Comparison of ENCODE assay signal across 2 cellular contexts in the genomic region with DNA sequence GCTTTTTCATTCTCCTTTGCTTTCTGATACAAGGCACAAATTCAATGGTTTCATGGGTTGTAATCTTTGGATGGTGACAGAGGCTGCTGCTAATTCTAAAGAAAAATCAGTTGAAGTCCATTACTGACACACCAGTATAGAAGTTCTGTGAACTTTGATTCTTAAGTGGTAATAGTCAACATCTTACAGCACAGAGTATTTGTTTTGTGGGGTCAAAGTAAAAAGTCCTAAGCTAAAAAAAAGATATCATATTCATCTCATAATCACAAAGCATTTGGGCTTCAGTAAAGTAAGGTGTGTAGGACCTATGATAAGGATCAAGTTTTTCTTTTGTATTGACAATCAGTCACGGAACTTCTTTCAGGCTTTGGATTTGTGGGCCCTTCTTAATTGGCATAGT.
TF ChIP-seq lines count a peak whose summit lies in the region.

No MANE protein-coding gene starts in this region.

TF ChIP-seq in endothelial cell of umbilical vein, 7 proteins besides CTCF, POLR2A, EP300 and RAD21:
- no peak for TF ChIP-seq EZH2 (IDR thresholded peaks at IDR 0.05; ENCODE audit: borderline replicate concordance, low read depth, low read length, severe bottlenecking)
- TF ChIP-seq GATA2 (IDR thresholded peaks at IDR 0.05; ENCODE audit: insufficient read depth, insufficient read length, low read depth, low read length), result no peak
- TF ChIP-seq POLR2AphosphoS5 (IDR thresholded peaks at IDR 0.05; ENCODE audit: insufficient read depth, low read depth, low read length), result no peak
- no peak for TF ChIP-seq MAX (IDR thresholded peaks at IDR 0.05; ENCODE audit: insufficient read depth, insufficient read length)
- no peak for TF ChIP-seq FOS (IDR thresholded peaks at IDR 0.05; ENCODE audit: borderline replicate concordance, insufficient read depth, low read length)
- no peak for TF ChIP-seq JUN (IDR thresholded peaks at IDR 0.05; ENCODE audit: borderline replicate concordance, insufficient read depth, insufficient read length, low read depth)
- TF ChIP-seq MYC (IDR thresholded peaks at IDR 0.05; ENCODE audit: low read depth, low read length), result no peak

TF ChIP-seq in HEK293T, 16 proteins besides CTCF, POLR2A, EP300 and RAD21:
- no peak for TF ChIP-seq SP1 (IDR thresholded peaks at IDR 0.05)
- no peak for TF ChIP-seq ARNT (IDR thresholded peaks at IDR 0.05)
- no peak for TF ChIP-seq TARDBP (IDR thresholded peaks at IDR 0.05)
- no peak for TF ChIP-seq NFRKB (IDR thresholded peaks at IDR 0.05)
- no peak for TF ChIP-seq HDGF (IDR thresholded peaks at IDR 0.05; ENCODE audit: borderline replicate concordance)
- no peak for TF ChIP-seq L3MBTL2 (conservative IDR thresholded peaks at IDR 0.05)
- no peak for TF ChIP-seq FOXK2 (IDR thresholded peaks at IDR 0.05)
- TF ChIP-seq ZNF384 (IDR thresholded peaks at IDR 0.05), result no peak
- no peak for TF ChIP-seq LEF1 (IDR thresholded peaks at IDR 0.05; ENCODE audit: borderline replicate concordance)
- no peak for TF ChIP-seq BHLHE40 (IDR thresholded peaks at IDR 0.05; ENCODE audit: borderline replicate concordance)
- no peak for TF ChIP-seq FOXA1 (IDR thresholded peaks at IDR 0.05)
